Comparison of ENCODE assay signal across 1 cellular context in genomic region chr18:23819005-23819404, GRCh38.
TF ChIP-seq lines count a peak whose summit lies in the region.

No MANE protein-coding gene starts in this region.

TF ChIP-seq in SK-N-SH, 30 proteins besides CTCF, POLR2A, EP300 and RAD21 (continued from another document):
- no peak for TF ChIP-seq REST (IDR thresholded peaks at IDR 0.05; ENCODE audit: low read depth, low read length)
- no peak for TF ChIP-seq FOXJ3 (CRISPR knock-in tag; IDR thresholded peaks at IDR 0.05)
- TF ChIP-seq MEF2A (IDR thresholded peaks at IDR 0.05; ENCODE audit: borderline replicate concordance, low read depth) = no peak
- TF ChIP-seq FOSL2 (IDR thresholded peaks at IDR 0.05; ENCODE audit: borderline replicate concordance, low read depth) = no peak
- TF ChIP-seq SMC3 (IDR thresholded peaks at IDR 0.05; ENCODE audit: low read depth, low read length) = no peak
- TF ChIP-seq USF2 (IDR thresholded peaks at IDR 0.05; ENCODE audit: borderline replicate concordance, low read depth, low read length) = no peak
- no peak for TF ChIP-seq RCOR1 (IDR thresholded peaks at IDR 0.05; ENCODE audit: low read length)
- no peak for TF ChIP-seq YY1 (IDR thresholded peaks at IDR 0.05; ENCODE audit: low read depth)
- TF ChIP-seq NRF1 (IDR thresholded peaks at IDR 0.05; ENCODE audit: low read depth, low read length) = no peak
- no peak for TF ChIP-seq CHD2 (IDR thresholded peaks at IDR 0.05; ENCODE audit: low read length, partially characterized antibody)
- no peak for TF ChIP-seq MAX (IDR thresholded peaks at IDR 0.05; ENCODE audit: low read depth)
- no peak for TF ChIP-seq ZBTB33 (IDR thresholded peaks at IDR 0.05; ENCODE audit: borderline replicate concordance, low read depth)
